33 cellular contexts compared by ENCODE assay signal in genomic region chrX:11525685-11526084, GRCh38.
A peak's percentile ranks its signal among the peaks of the same experiment; 100 is the strongest.
DNase-seq lines count a peak whose midpoint lies in the region; TF ChIP-seq lines count a peak whose summit lies in the region.
"Had no signal": no experiment of that assay in that cellular context is flagged by ENCODE, and none has a peak within 500 bp of the region (broad histone marks: within the 10 kb centered on the region; RNA-seq: fewer than 3 reads in every experiment).

No MANE protein-coding gene starts in this region.

- no peak overlapping the region for H3K9ac ChIP-seq in muscle layer of colon (ENCODE audit: low read length)
- no peak overlapping the region for H3K9ac ChIP-seq in rectal smooth muscle tissue (ENCODE audit: low read length)
- H3K9ac ChIP-seq in MM.1S (ENCODE audit: low read length) = no peak overlapping the region
- H3K9ac ChIP-seq: BLaER1; BLaER1 treated with 17β-estradiol and CSF1 and Interleukin-3, amounts not matched to agents 10 nM and 100 nM had no signal

- H3F3A ChIP-seq in MM.1S (ENCODE audit: insufficient read depth, low read length) = no peaks in the 10 kb centered on the region

- no peaks in the 10 kb centered on the region for H3K79me2 ChIP-seq in MM.1S (ENCODE audit: low read length)

- intact Hi-C loops in sigmoid colon (cut with DNase I) = no loop called here
- intact Hi-C loops in transverse colon (cut with DNase I; ENCODE audit: low total_unique reads) = no loop called here
- intact Hi-C loops in vagina (cut with DNase I) = no loop called here

- no peak overlapping the region for H3K4me2 ChIP-seq in MM.1S (ENCODE audit: low read depth, low read length)
- H3K4me2 ChIP-seq: A549; BLaER1; BLaER1 treated with 17β-estradiol and CSF1 and Interleukin-3, amounts not matched to agents 10 nM and 100 nM had no signal

- TF ChIP-seq POLR2A in sigmoid colon (IDR thresholded peaks at IDR 0.05) (no peak), transverse colon (IDR thresholded peaks at IDR 0.05) (no peak), vagina (IDR thresholded peaks at IDR 0.05) (no peak)

- H3K36me3 ChIP-seq in muscle layer of colon (ENCODE audit: insufficient read depth, low read length) = no peaks in the 10 kb centered on the region
- no peaks in the 10 kb centered on the region for H3K36me3 ChIP-seq in rectal smooth muscle tissue (ENCODE audit: control insufficient read depth, insufficient read depth, low read length)
- no peaks in the 10 kb centered on the region for H3K36me3 ChIP-seq in sigmoid colon
- H3K36me3 ChIP-seq in transverse colon = no peaks in the 10 kb centered on the region
- no peaks in the 10 kb centered on the region for H3K36me3 ChIP-seq in MG63
- H3K36me3 ChIP-seq in MM.1S (replicated peaks; ENCODE audit: insufficient read depth, low read length) = no peaks in the 10 kb centered on the region
- H3K36me3 ChIP-seq in vagina = no peaks in the 10 kb centered on the region
- H3K36me3 ChIP-seq: BE2C; BLaER1; BLaER1 treated with 17β-estradiol and CSF1 and Interleukin-3, amounts not matched to agents 10 nM and 100 nM had no signal

- H3K4me3 ChIP-seq in muscle layer of colon (ENCODE audit: low read depth in 1 of 2, low read length in 2 of 2) (no peak overlapping the region), rectal smooth muscle tissue (ENCODE audit: low read length) (no peak overlapping the region), sigmoid colon (no peak overlapping the region), transverse colon (no peak overlapping the region), MG63 (no peak overlapping the region), MM.1S (ENCODE audit: low read length) (no peak overlapping the region), vagina (no peak overlapping the region)
- H3K4me3 ChIP-seq: A549; BLaER1; BLaER1 treated with 17β-estradiol and CSF1 and Interleukin-3, amounts not matched to agents 10 nM and 100 nM had no signal

- peaks cover 4% of the 10 kb centered on the region for H3K4me1 ChIP-seq in muscle layer of colon (ENCODE audit: insufficient read depth, low read length)
- no peaks in the 10 kb centered on the region for H3K4me1 ChIP-seq in rectal smooth muscle tissue (ENCODE audit: control insufficient read depth, insufficient read depth, low read length)
- peaks cover 0 to 25% (median 3%) of the 10 kb centered on the region in 4 donors for H3K4me1 ChIP-seq in sigmoid colon
- H3K4me1 ChIP-seq in transverse colon = no peaks in the 10 kb centered on the region
- no peaks in the 10 kb centered on the region for H3K4me1 ChIP-seq in MM.1S (ENCODE audit: low read length)
- H3K4me1 ChIP-seq in vagina = no peaks in the 10 kb centered on the region
- H3K4me1 ChIP-seq: A549; BE2C; BLaER1; BLaER1 treated with 17β-estradiol and CSF1 and Interleukin-3, amounts not matched to agents 10 nM and 100 nM had no signal

- H3K9me3 ChIP-seq in muscle layer of colon (ENCODE audit: low read length) = no peaks in the 10 kb centered on the region
- H3K9me3 ChIP-seq in sigmoid colon = no peaks in the 10 kb centered on the region
- H3K9me3 ChIP-seq in transverse colon = no peaks in the 10 kb centered on the region
- no peaks in the 10 kb centered on the region for H3K9me3 ChIP-seq in MG63
- no peaks in the 10 kb centered on the region for H3K9me3 ChIP-seq in MM.1S (replicated peaks; ENCODE audit: insufficient read depth, low read length)
- H3K9me3 ChIP-seq in vagina = no peaks in the 10 kb centered on the region
- H3K9me3 ChIP-seq: A549, BE2C, BLaER1, Caco-2 had no signal

- peak in 3 of 4 donors; percentile 43 to 90 (median 66) for TF ChIP-seq EP300 in sigmoid colon (IDR thresholded peaks at IDR 0.05)
- TF ChIP-seq EP300 in transverse colon (IDR thresholded peaks at IDR 0.05; ENCODE audit: low read depth) = peak; percentile 69

- 87 to 88% methylated on average over 2 of the region's 2 CpGs for WGBS in sigmoid colon, 2 donors
- 85 to 100% methylated on average over 2 of the region's 2 CpGs for WGBS in transverse colon (ENCODE audit: low coverage in 1 of 2), 2 donors

- TF ChIP-seq CTCF in sigmoid colon (IDR thresholded peaks at IDR 0.05) (no peak), transverse colon (IDR thresholded peaks at IDR 0.05) (no peak), MM.1S (IDR thresholded peaks at IDR 0.05; ENCODE audit: low read length) (no peak), vagina (IDR thresholded peaks at IDR 0.05) (no peak)

- no peaks in the 10 kb centered on the region for H3K9me2 ChIP-seq in MM.1S (replicated peaks; ENCODE audit: insufficient read depth, low read length)

- no peaks in the 10 kb centered on the region for H4K20me1 ChIP-seq in MM.1S (ENCODE audit: insufficient read depth, low read length)
- H4K20me1 ChIP-seq: BLaER1 treated with 17β-estradiol and CSF1 and Interleukin-3, amounts not matched to agents 10 nM and 100 nM had no signal

- H2AFZ ChIP-seq in MM.1S (ENCODE audit: low read length) = no peak overlapping the region

- in situ Hi-C loops in transverse colon (cut with MboI; ENCODE audit: low pct_ligation_motif_present in 1 of 4, low pct_unique_long_range_greater_than_20kb in 1 of 4, low sequenced_read_pairs in 3 of 4) = loop anchor here (25.0 kb wide), 3 partner anchors 237 to 1338 kb away; partner anchors contain the start of gene MSL3 (in 2 of the 4)

- no peaks in the 10 kb centered on the region for H3K27me3 ChIP-seq in muscle layer of colon (ENCODE audit: control insufficient read depth in 1 of 2, insufficient read depth in 2 of 2, low read length in 2 of 2)
- H3K27me3 ChIP-seq in rectal smooth muscle tissue (ENCODE audit: control insufficient read depth, insufficient read depth, low read length) = no peaks in the 10 kb centered on the region
- H3K27me3 ChIP-seq in sigmoid colon = no peaks in the 10 kb centered on the region
- no peaks in the 10 kb centered on the region for H3K27me3 ChIP-seq in transverse colon
- no peaks in the 10 kb centered on the region for H3K27me3 ChIP-seq in MG63
- H3K27me3 ChIP-seq in MM.1S (replicated peaks; ENCODE audit: insufficient read depth, low read length) = no peaks in the 10 kb centered on the region
- no peaks in the 10 kb centered on the region for H3K27me3 ChIP-seq in vagina
- H3K27me3 ChIP-seq: BE2C had no signal

- DNase-seq in sigmoid colon (no peak), transverse colon (no peak), MG63 (no peak), MM.1S (no peak), vagina (ENCODE audit: extremely low spot score in 2 of 2) (no peak), ecto neural progenitor cell (ENCODE audit: low spot score) (no peak)
- DNase-seq: 8988T; ACHN; AML-193; BE2C; C1 segment of cervical spinal cord; Caco-2; Calu3; CD4-positive, alpha-beta memory T cell; CD4-positive, alpha-beta T cell; CD4-positive, CD25-positive, alpha-beta regulatory T cell; CD8-positive, alpha-beta memory T cell; CD8-positive, alpha-beta T cell; COR-L47; DMS 273 treated with DMSO at 0.1 percent for 48 hours; DMS153; DMS53; DMS79; DMS79 treated with DMSO at 0.1 percent for 48 hours; DND-41; EL had no signal

- H3K27ac ChIP-seq in muscle layer of colon (ENCODE audit: low read depth, low read length) (peak overlapping the region; percentile 24), rectal smooth muscle tissue (ENCODE audit: low read depth, low read length) (peak overlapping the region; percentile 32), sigmoid colon (peak overlapping the region in 2 of 4 donors; percentile 10 to 27), transverse colon (no peak overlapping the region), MM.1S (ENCODE audit: low read length) (no peak overlapping the region), vagina (no peak overlapping the region)
- H3K27ac ChIP-seq: 22Rv1; A549; BLaER1; BLaER1 treated with 17β-estradiol and CSF1 and Interleukin-3, amounts not matched to agents 10 nM and 100 nM; C4-2B had no signal

Comparison
In these comparisons a context has a peak if more than half of its experiments do, and no peak if none do; other contexts are left out.
1. H3K27ac ChIP-seq: peak in muscle layer of colon (single experiment) and rectal smooth muscle tissue (single experiment); none in transverse colon (0 of 4), MM.1S (single experiment) and vagina (single experiment).